In genomic region chr12:57087689-57088441, GRCh38 we compare ENCODE assay signal across 8 cellular contexts. TPM values are rescaled to one million over a fixed set of nuclear protein-coding genes. Genes with fewer than 3 reads are reported as not detected.
DNase-seq lines count a peak whose midpoint lies in the region; ATAC-seq lines count a peak whose summit lies in the region.

No MANE protein-coding gene starts in this region.

- H3K4me1 ChIP-seq in right cardiac atrium (ENCODE audit: control insufficient read depth, insufficient read depth, low read length): peaks cover 4% of the 10 kb centered on the region

- H3K4me3 ChIP-seq in right cardiac atrium (ENCODE audit: low read length): peak overlapping the region; percentile 78

- H3K9me3 ChIP-seq in KOPT-K1 (ENCODE audit: insufficient read depth, low read length, poor library complexity, severe bottlenecking): no peaks in the 10 kb centered on the region
- no peaks in the 10 kb centered on the region for H3K9me3 ChIP-seq in right cardiac atrium (ENCODE audit: control insufficient read depth, low read length)

- H3K27ac ChIP-seq in KOPT-K1 (ENCODE audit: low read depth, low read length, poor library complexity, severe bottlenecking) (peak overlapping the region; percentile 92), right cardiac atrium (ENCODE audit: low read length) (peak overlapping the region; percentile 100)

- WGBS in right cardiac atrium: under 1% methylated on average over 41 of the region's 41 CpGs

- H3K27me3 ChIP-seq in right cardiac atrium (ENCODE audit: control insufficient read depth, insufficient read depth): no peaks in the 10 kb centered on the region

- peak; percentile 89 for DNase-seq in ELF-1 (ENCODE audit: low read depth, low spot score)
- DNase-seq in T-helper 1 cell: peak; percentile 61 to 70 (median 67)
- peak; percentile 96 for DNase-seq in amniotic epithelial cell (ENCODE audit: low read depth)
- peak; percentile 91 to 96 (median 96) for DNase-seq in right cardiac atrium
- peak; percentile 91 for DNase-seq in sciatic nerve (ENCODE audit: low spot score)
- no peak for DNase-seq in NCI-H446 (lab: John Stamatoyannopoulos, UW)

- intact Hi-C loops in right cardiac atrium (cut with DNase I) (no loop called here), sciatic nerve (cut with DNase I) (no loop called here)

- peaks cover 20% of the 10 kb centered on the region for H3K36me3 ChIP-seq in KOPT-K1 (ENCODE audit: insufficient read depth, low read length)

- ATAC-seq in GM21737 (IDR thresholded peaks at IDR 0.05; ENCODE audit: unreplicated experiment) (peak; percentile 34), right cardiac atrium (peak; percentile 65 to 73), sciatic nerve (peak; percentile 83)

RNA-seq across cellular contexts. Expression of gene NAB2, which starts 1.0 kb away (rescaled TPM):
- total RNA-seq in right cardiac atrium (10 to 100 TPM; 12.8 to 22.7 (median 14.7) TPM), sciatic nerve (52.7 TPM)
- polyA plus RNA-seq in right cardiac atrium: 13.8 TPM

RNA-seq across cellular contexts. Expression of gene NEMP1, which starts 9.3 kb away (rescaled TPM):
- total RNA-seq in right cardiac atrium: 1 to 10 TPM; 4.4 to 6.1 (median 5.1) TPM
- 1.6 TPM for polyA plus RNA-seq in right cardiac atrium
- total RNA-seq in sciatic nerve: 13.1 TPM

RNA-seq across cellular contexts. Expression of gene STAT6, which starts 23.3 kb away (rescaled TPM):
- total RNA-seq in right cardiac atrium (10 to 100 TPM; 77.8 to 89.6 (median 83.6) TPM), sciatic nerve (187 TPM)
- 57.6 TPM for polyA plus RNA-seq in right cardiac atrium

RNA-seq across cellular contexts. Expression of gene MYO1A, which starts 37.9 kb away (rescaled TPM):
- total RNA-seq in right cardiac atrium (under 1 TPM in 3 of 4 donors, not detected in 1; 0.28 to 0.43 (median 0.35) TPM), sciatic nerve (0.36 TPM)
- 0.02 TPM for polyA plus RNA-seq in right cardiac atrium

RNA-seq across cellular contexts. Expression of gene LRP1, which starts 40.4 kb away (rescaled TPM):
- total RNA-seq in right cardiac atrium (100 to 1,000 TPM in 3 of 4 donors, 10 to 100 TPM in 1; 79.7 to 181 (median 154) TPM), sciatic nerve (760 TPM)
- polyA plus RNA-seq in right cardiac atrium: 55.0 TPM

Comparison
In these comparisons a context has a peak if more than half of its experiments do, and no peak if none do; other contexts are left out.
1. DNase-seq: peak in ELF-1 (single experiment), T-helper 1 cell (5 of 5), amniotic epithelial cell (single experiment), right cardiac atrium (3 of 3) and sciatic nerve (single experiment); none in NCI-H446 (0 of 2).
2. Peak in every context shown above with its lines, with median percentiles within 50 percentile points of each other: ATAC-seq.